Comparison of ENCODE assay signal across 1 cellular context in genomic region chr16:66182592-66182991, GRCh38.
TF ChIP-seq lines count a peak whose summit lies in the region.

No MANE protein-coding gene starts in this region.

TF ChIP-seq in IMR-90, 13 proteins besides CTCF, POLR2A, EP300 and RAD21 (continued from another document):
- TF ChIP-seq USF2 (IDR thresholded peaks at IDR 0.05; ENCODE audit: low read depth, low read length) (no peak), CHD1 (IDR thresholded peaks at IDR 0.05; ENCODE audit: low read depth, low read length) (no peak), RCOR1 (IDR thresholded peaks at IDR 0.05; ENCODE audit: insufficient replicate concordance, low read length) (no peak), BHLHE40 (IDR thresholded peaks at IDR 0.05; ENCODE audit: low read depth, low read length) (no peak), RFX5 (IDR thresholded peaks at IDR 0.05; ENCODE audit: low read depth, low read length) (no peak), NFE2L2 (IDR thresholded peaks at IDR 0.05; ENCODE audit: low read depth, low read length) (no peak), MXI1 (IDR thresholded peaks at IDR 0.05; ENCODE audit: borderline replicate concordance, low read depth, low read length) (no peak), ELK1 (IDR thresholded peaks at IDR 0.05; ENCODE audit: borderline replicate concordance, low read depth, low read length) (no peak), CEBPB (IDR thresholded peaks at IDR 0.05; ENCODE audit: low read depth, low read length) (no peak)
